In genomic region chr1:20212099-20212684, GRCh38 we compare ENCODE assay signal across 16 cellular contexts. TPM values are rescaled to one million over a fixed set of nuclear protein-coding genes. Genes with fewer than 3 reads are reported as not detected.
A peak's percentile ranks its signal among the peaks of the same experiment; 100 is the strongest.
DNase-seq lines count a peak whose midpoint lies in the region; ATAC-seq, FAIRE-seq and TF ChIP-seq lines count a peak whose summit lies in the region.
"Had no signal": no experiment of that assay in that cellular context is flagged by ENCODE, and none has a peak within 500 bp of the region (broad histone marks: within the 10 kb centered on the region; RNA-seq: fewer than 3 reads in every experiment).

No MANE protein-coding gene starts in this region.

- ATAC-seq in GM18858 (IDR thresholded peaks at IDR 0.05; ENCODE audit: unreplicated experiment) = no peak
- no peak for ATAC-seq in GM19455 (IDR thresholded peaks at IDR 0.05; ENCODE audit: unreplicated experiment)

- peak overlapping the region in 5 of 7 donors; percentile 11 to 54 (median 28) for H3K4me3 Mint-ChIP-seq in CD8-positive, alpha-beta memory T cell
- H3K4me3 Mint-ChIP-seq in brain = peak overlapping the region in 2 of 5 experiments; percentile 22 to 51
- H3K4me3 Mint-ChIP-seq: activated CD4-positive, alpha-beta T cell treated with anti-CD3 and anti-CD28 coated beads for 36 hours had no signal

- CTCF ChIA-PET in CD8-positive, alpha-beta memory T cell (lab: Charles Lee) = interaction anchor here (0.7 to 3.2 kb wide), 21 partner anchors 9 to 291 kb away, joined by 3 to 41 read pairs (median 4); partner anchors contain the start of genes CAMK2N1, PLA2G2C and UBXN10

- peaks cover 4% of the 10 kb centered on the region for H3K27me3 ChIP-seq in CD8-positive, alpha-beta memory T cell (ENCODE audit: insufficient read depth, low read length, poor library complexity, severe bottlenecking)
- peaks cover 42% of the 10 kb centered on the region for H3K27me3 ChIP-seq in OCI-LY3 (ENCODE audit: low read depth, low read length)
- peaks cover 0 to 7% (median 0%) of the 10 kb centered on the region in 3 donors for H3K27me3 ChIP-seq in sigmoid colon

- no peaks in the 10 kb centered on the region for H3K36me3 ChIP-seq in CD8-positive, alpha-beta memory T cell (ENCODE audit: insufficient read depth, low read length)
- H3K36me3 ChIP-seq in OCI-LY3 (replicated peaks; ENCODE audit: low read depth, low read length) (no peaks in the 10 kb centered on the region), sigmoid colon (no peaks in the 10 kb centered on the region)
- H3K36me3 ChIP-seq: cardiac muscle cell, esophagus muscularis mucosa, left ventricle myocardium inferior had no signal

- no peaks in the 10 kb centered on the region for H3K36me3 Mint-ChIP-seq in CD8-positive, alpha-beta memory T cell
- H3K36me3 Mint-ChIP-seq in brain = no peaks in the 10 kb centered on the region
- H3K36me3 Mint-ChIP-seq: activated naive CD8-positive, alpha-beta T cell treated with anti-CD3 and anti-CD28 coated beads, Interleukin-2, amount 10 ng/mL, durations not matched to agents 7 days and 5 days had no signal

- H2AFZ ChIP-seq in OCI-LY3 (ENCODE audit: low read depth, low read length) = no peak overlapping the region

- no peak for TF ChIP-seq EP300 in sigmoid colon (IDR thresholded peaks at IDR 0.05)

- TF ChIP-seq POLR2A in sigmoid colon (IDR thresholded peaks at IDR 0.05) = no peak

- 0 out of 2 replicates have a peak overlapping the region, but pooled peaks have one; percentile 28 for H3K9ac ChIP-seq in OCI-LY3 (ENCODE audit: low read length)
- H3K9ac ChIP-seq: SK-N-SH had no signal

- peaks cover 7 to 14% (median 9%) of the 10 kb centered on the region in 3 donors for H3K4me1 Mint-ChIP-seq in CD8-positive, alpha-beta memory T cell
- H3K4me1 Mint-ChIP-seq in brain = peaks cover 23% of the 10 kb centered on the region

- WGBS in sigmoid colon, 2 donors = 35 to 60% methylated on average over 11 of the region's 11 CpGs

- H3K9me3 ChIP-seq in CD8-positive, alpha-beta memory T cell (ENCODE audit: low read length) = no peaks in the 10 kb centered on the region
- H3K9me3 ChIP-seq in OCI-LY3 (ENCODE audit: insufficient read depth, low read length) = no peaks in the 10 kb centered on the region
- H3K9me3 ChIP-seq in sigmoid colon = no peaks in the 10 kb centered on the region
- H3K9me3 ChIP-seq: esophagus muscularis mucosa, left ventricle myocardium inferior, SK-N-SH had no signal

- POLR2A ChIA-PET in CD8-positive, alpha-beta memory T cell (lab: Charles Lee) = interaction anchor here (0.6 kb wide), 1 partner anchor 311 kb away, joined by 3 read pairs; no protein-coding TSS in a partner anchor

- no peaks in the 10 kb centered on the region for H4K20me1 ChIP-seq in OCI-LY3 (ENCODE audit: insufficient read depth, low read length)

- no peak for TF ChIP-seq CTCF in OCI-LY3 (IDR thresholded peaks at IDR 0.05; ENCODE audit: low read depth, low read length)
- TF ChIP-seq CTCF in brain (conservative IDR thresholded peaks at IDR 0.05) = no peak
- TF ChIP-seq CTCF in sigmoid colon (IDR thresholded peaks at IDR 0.05) = no peak
- TF ChIP-seq CTCF in D721Med (IDR thresholded peaks at IDR 0.05; ENCODE audit: insufficient read depth, missing control alignments) = no peak

- no peaks in the 10 kb centered on the region for H3K79me2 ChIP-seq in OCI-LY3 (ENCODE audit: low read length)

- H3K27ac ChIP-seq in CD8-positive, alpha-beta memory T cell (ENCODE audit: low read depth, low read length) = no peak overlapping the region
- no peak overlapping the region for H3K27ac ChIP-seq in OCI-LY3 (ENCODE audit: low read length)
- H3K27ac ChIP-seq in sigmoid colon = no peak overlapping the region
- H3K27ac ChIP-seq: cardiac muscle cell, esophagus muscularis mucosa, left ventricle myocardium inferior had no signal

- intact Hi-C loops in sigmoid colon (cut with DNase I) = loop anchor here (5.0 to 10.0 kb wide), 5 partner anchors 110 to 295 kb away; no protein-coding TSS in a partner anchor

- H3K27ac Mint-ChIP-seq in CD8-positive, alpha-beta memory T cell = peak overlapping the region in 1 of 8 donors; percentile 19
- peak overlapping the region in 3 of 5 experiments; percentile 22 to 78 (median 56) for H3K27ac Mint-ChIP-seq in brain
- H3K27ac Mint-ChIP-seq: activated CD4-positive, alpha-beta T cell treated with anti-CD3 and anti-CD28 coated beads for 36 hours; activated naive CD8-positive, alpha-beta T cell treated with anti-CD3 and anti-CD28 coated beads, Interleukin-2, amount 10 ng/mL, durations not matched to agents 7 days and 5 days had no signal

- peaks cover 0 to 4% (median 0%) of the 10 kb centered on the region in 5 donors for H3K9me3 Mint-ChIP-seq in CD8-positive, alpha-beta memory T cell
- peaks cover 0 to 4% (median 0%) of the 10 kb centered on the region in 5 experiments for H3K9me3 Mint-ChIP-seq in brain
- H3K9me3 Mint-ChIP-seq: activated naive CD8-positive, alpha-beta T cell treated with anti-CD3 and anti-CD28 coated beads, Interleukin-2, amount 10 ng/mL, durations not matched to agents 7 days and 5 days had no signal

- H3K4me2 ChIP-seq in OCI-LY3 (ENCODE audit: low read length) = peak overlapping the region; percentile 82

- no peak for DNase-seq in CD8-positive, alpha-beta memory T cell
- DNase-seq in mesenteric fat pad (ENCODE audit: low spot score) (peak; percentile 18), sigmoid colon (no peak), D721Med (ENCODE audit: insufficient read length, low spot score) (no peak)

- no peak overlapping the region for H3K4me3 ChIP-seq in CD8-positive, alpha-beta memory T cell (ENCODE audit: low read length)
- H3K4me3 ChIP-seq in OCI-LY3 (ENCODE audit: low read length) = peak overlapping the region; percentile 72
- H3K4me3 ChIP-seq in sigmoid colon = no peak overlapping the region
- H3K4me3 ChIP-seq: cardiac muscle cell, esophagus muscularis mucosa had no signal

- peaks cover 12% of the 10 kb centered on the region for H3K4me1 ChIP-seq in CD8-positive, alpha-beta memory T cell (ENCODE audit: insufficient read depth, low read length)
- peaks cover 32% of the 10 kb centered on the region for H3K4me1 ChIP-seq in OCI-LY3 (ENCODE audit: low read length)
- peaks cover 0 to 10% (median 8%) of the 10 kb centered on the region in 4 donors for H3K4me1 ChIP-seq in sigmoid colon

- peaks cover 21 to 56% of the 10 kb centered on the region in 2 donors for H3K27me3 Mint-ChIP-seq in CD8-positive, alpha-beta memory T cell
- H3K27me3 Mint-ChIP-seq in brain = peaks cover 9% of the 10 kb centered on the region

- no peak for FAIRE-seq in D721Med (lab: Jason Lieb, UNC)

RNA-seq across cellular contexts. Expression of gene PLA2G2C, which starts 25.9 kb away (rescaled TPM):
- total RNA-seq in CD8-positive, alpha-beta memory T cell = not detected
- polyA plus RNA-seq in CD8-positive, alpha-beta memory T cell = not detected
- polyA plus RNA-seq in brain (ENCODE audit: insufficient read depth, low read depth, low replicate concordance) = not detected
- total RNA-seq in mesenteric fat pad = 0.74 TPM
- 1 to 10 TPM in 3 of 4 donors, under 1 TPM in 1; 0.82 to 5.5 (median 1.5) TPM for total RNA-seq in sigmoid colon
- polyA plus RNA-seq in sigmoid colon = under 1 TPM in 1 of 3 donors, not detected in 2; 0.09 TPM
- total RNA-seq: activated naive CD8-positive, alpha-beta T cell treated with anti-CD3 and anti-CD28 coated beads, Interleukin-2, amount 10 ng/mL, durations not matched to agents 7 days and 5 days; cardiac muscle cell; glomerular endothelial cell; HT1080; left ventricle myocardium inferior had no signal
- polyA plus RNA-seq: cardiac muscle cell, SK-N-SH had no signal

RNA-seq across cellular contexts. Expression of gene UBXN10, which starts 26.3 kb away (rescaled TPM):
- total RNA-seq in CD8-positive, alpha-beta memory T cell = under 1 TPM; 0.38 to 0.50 TPM
- polyA plus RNA-seq in CD8-positive, alpha-beta memory T cell = 1.4 TPM
- 1.4 TPM for polyA plus RNA-seq in brain (ENCODE audit: insufficient read depth, low read depth, low replicate concordance)
- total RNA-seq in mesenteric fat pad = 0.29 TPM
- 10 to 100 TPM; 14.6 to 25.0 (median 23.1) TPM for total RNA-seq in sigmoid colon
- polyA plus RNA-seq in sigmoid colon = 1 to 10 TPM; 2.9 to 7.8 (median 3.7) TPM
- total RNA-seq: HT1080 had no signal
- polyA plus RNA-seq: SK-N-SH had no signal

Comparison
In these comparisons a context has a peak if more than half of its experiments do, and no peak if none do; other contexts are left out.
1. RNA of gene UBXN10, which starts 26.3 kb away (total RNA-seq): 14.6 to 25.0 TPM in sigmoid colon; 0.38 to 0.50 TPM in CD8-positive, alpha-beta memory T cell and 0.29 TPM in mesenteric fat pad (single experiment); every median in the first group is over 10 times any median in the second.